ENCODE assay signal across 24 cellular contexts in the genomic region with DNA sequence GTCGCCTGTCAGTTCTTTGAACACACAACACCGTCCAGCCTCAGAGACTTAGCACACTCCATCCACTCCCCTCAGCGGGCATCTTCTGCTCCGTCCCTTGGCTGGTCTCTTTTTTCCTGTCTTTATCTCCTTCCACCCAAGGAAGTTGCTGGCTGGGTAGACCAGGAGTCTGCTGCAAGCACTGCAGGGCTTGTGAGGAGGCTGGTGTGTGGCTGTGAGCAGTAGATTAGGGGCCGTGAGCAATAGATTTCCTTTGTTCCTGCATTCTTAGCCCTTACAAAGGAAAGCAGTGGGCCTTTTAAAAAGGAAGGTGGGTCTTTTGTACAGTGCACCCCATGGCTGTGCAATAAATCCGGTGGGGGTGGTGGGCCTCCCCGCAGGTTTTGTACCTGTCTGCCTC.
DNase-seq lines count a peak whose midpoint lies in the region; ATAC-seq, FAIRE-seq and TF ChIP-seq lines count a peak whose summit lies in the region.
"Had no signal": no experiment of that assay in that cellular context is flagged by ENCODE, and none has a peak within 500 bp of the region (broad histone marks: within the 10 kb centered on the region; RNA-seq: fewer than 3 reads in every experiment).

No MANE protein-coding gene starts in this region.

- H3K27me3 Mint-ChIP-seq in T-cell, result peaks cover 27 to 47% of the 10 kb centered on the region in 2 donors

- no peak overlapping the region for H2AFZ ChIP-seq in H1 (ENCODE audit: low read length)

- no peak overlapping the region for H3K18ac ChIP-seq in H1 (ENCODE audit: extremely low read depth, low read length)

- DNase-seq in cardiac muscle cell (ENCODE audit: low read depth in 1 of 2, low spot score in 1 of 2) (peak in 1 of 2 donors; percentile 40), cardiac septum (ENCODE audit: low spot score) (no peak), H1 (ENCODE audit: low read depth in 1 of 2, low spot score in 2 of 2) (no peak), T-cell (no peak), COR-L47 (lab: John Stamatoyannopoulos, UW) (no peak), ecto neural progenitor cell (ENCODE audit: low spot score) (no peak)
- DNase-seq: 8988T; activated CD4-positive, alpha-beta T cell treated with anti-CD3 and anti-CD28 coated beads for 1 hour; activated naive CD4-positive, alpha-beta T cell; activated T-cell treated with anti-CD3 and anti-CD28 coated beads, Interleukin-2, amount 50 U/mL, for 24 hours; adrenal gland; CD4-positive, alpha-beta memory T cell; GDM1; hypothalamus; NCI-H187; NCI-H2227 treated with DMSO at 0.1 percent for 48 hours; NCI-H748 treated with DMSO at 0.1 percent for 48 hours; small intestine; stimulated activated naive CD4-positive, alpha-beta T cell; T-helper 9 cell; thyroid gland had no signal

- no peak overlapping the region for H2BK20ac ChIP-seq in H1 (ENCODE audit: low read length)

- H2BK120ac ChIP-seq in H1 (replicated peaks; ENCODE audit: low read depth, low read length), result no peak overlapping the region

- H2AK5ac ChIP-seq in H1 (ENCODE audit: low read depth, low read length), result peak overlapping the region; percentile 26; the same call in 1 of the 2 replicates

- H3K36me3 ChIP-seq in cardiac muscle cell (no peaks in the 10 kb centered on the region), H1 (ENCODE audit: control insufficient read depth in 2 of 4, insufficient read depth in 4 of 4, low read length in 3 of 4) (peaks cover 0 to 6% (median 0%) of the 10 kb centered on the region in 4 experiments; a peak in 1 of 8 replicates), muscle layer of colon (ENCODE audit: insufficient read depth, low read length) (peaks cover 5% of the 10 kb centered on the region), stomach smooth muscle (ENCODE audit: control insufficient read depth in 2 of 2, insufficient read depth in 2 of 2, low read length in 2 of 2) (peaks cover 0 to 4% of the 10 kb centered on the region in 2 donors)
- H3K36me3 ChIP-seq: adrenal gland, thyroid gland had no signal

- peaks cover 0 to 99% of the 10 kb centered on the region in 2 experiments; a peak in 2 of 4 replicates for H3K79me2 ChIP-seq in H1 (ENCODE audit: control insufficient read depth in 1 of 2, insufficient read depth in 2 of 2, low read length in 2 of 2)

- peak overlapping the region; percentile 30; the same call in 1 of the 2 replicates for H2BK12ac ChIP-seq in H1 (ENCODE audit: low read depth, low read length)

- H3K56ac ChIP-seq in H1 (replicated peaks; ENCODE audit: insufficient read length, low read depth, low read length), result no peak overlapping the region

- no peak overlapping the region for H3K4ac ChIP-seq in H1 (replicated peaks; ENCODE audit: insufficient read length, low read depth, low read length)

- TF ChIP-seq POLR2A in H1 (IDR thresholded peaks at IDR 0.05; ENCODE audit: control extremely low read depth in 1 of 2, low read depth in 2 of 2, low read length in 2 of 2), result no peak

- H3K27ac Mint-ChIP-seq in T-cell, result no peak overlapping the region
- H3K27ac Mint-ChIP-seq: activated T-cell treated with anti-CD3 and anti-CD28 coated beads, Interleukin-2, amount 50 U/mL, for 24 hours; CD4-positive, alpha-beta memory T cell; natural killer cell treated with Interleukin-12 subunit alpha and Interleukin-12 subunit beta and Interleukin-15 and Interleukin-18, amount 100 ng/mL, for 72 hours had no signal

- TF ChIP-seq RAD21 in H1 (IDR thresholded peaks at IDR 0.05 in 1 of 2, conservative IDR thresholded peaks at IDR 0.05 in 1 of 2; ENCODE audit: low read depth in 2 of 2, low read length in 2 of 2), result no peak

- peak overlapping the region; percentile 16 to 42; a peak in 3 of 4 replicates for H3K4me2 ChIP-seq in H1 (ENCODE audit: insufficient read depth in 1 of 2, low read depth in 2 of 2, low read length in 2 of 2)

- no peak overlapping the region for H2BK15ac ChIP-seq in H1 (ENCODE audit: low read length)

- TF ChIP-seq EP300 in H1 (IDR thresholded peaks at IDR 0.05; ENCODE audit: borderline replicate concordance in 1 of 2, low read depth in 2 of 2, low read length in 2 of 2), result no peak

- H3K4me3 ChIP-seq in cardiac muscle cell, result no peak overlapping the region
- H3K4me3 ChIP-seq in H1 (ENCODE audit: extremely low read depth in 1 of 4, insufficient read depth in 2 of 4, low read depth in 3 of 4, low read length in 4 of 4), result 0 out of 8 replicates have a peak overlapping the region, but pooled peaks of 1 of the 4 experiments have one; percentile 2
- H3K4me3 ChIP-seq in muscle layer of colon (ENCODE audit: low read depth in 1 of 2, low read length in 2 of 2), result no peak overlapping the region
- H3K4me3 ChIP-seq in stomach smooth muscle (ENCODE audit: low read length in 2 of 2), result peak overlapping the region in 1 of 2 donors; percentile 44
- H3K4me3 ChIP-seq: adrenal gland, thyroid gland had no signal

- H4K91ac ChIP-seq in H1 (replicated peaks; ENCODE audit: insufficient read length, low read length), result no peak overlapping the region

- POLR2A ChIA-PET in H1 (lab: Charles Lee; ENCODE audit: partially characterized antibody), result interaction anchor here (12.6 to 21.8 kb wide), 2 partner anchors 3 to 11 kb away, joined by 237 read pairs; no protein-coding TSS in a partner anchor
- POLR2A ChIA-PET in T-cell (lab: Charles Lee), result no interaction called here

- 67% methylated on average over 7 of the region's 7 CpGs; no CpG with 5 or more reads in 1 of the 2 experiments for WGBS in H1 (ENCODE audit: extremely low coverage in 1 of 2, insufficient coverage in 1 of 2, insufficient read length in 1 of 2, insufficient replicate concordance in 2 of 2, low coverage in 1 of 2, low lambda C conversion rate in 2 of 2, missing lambda C conversion rate in 1 of 2), 2 experiments

- H3K23ac ChIP-seq in H1 (ENCODE audit: insufficient read length), result no peak overlapping the region

- peaks cover 34% of the 10 kb centered on the region for H3K79me1 ChIP-seq in H1 (ENCODE audit: low read depth, low read length)

- H3K9me3 ChIP-seq in cardiac muscle cell (ENCODE audit: low read depth), result no peaks in the 10 kb centered on the region
- H3K9me3 ChIP-seq in H1 (ENCODE audit: insufficient read depth in 2 of 2, low read depth in 1 of 2, low read length in 1 of 2), result no peaks in the 10 kb centered on the region
- H3K9me3 ChIP-seq in muscle layer of colon (ENCODE audit: low read length), result no peaks in the 10 kb centered on the region
- H3K9me3 ChIP-seq in stomach smooth muscle (ENCODE audit: control insufficient read depth in 2 of 2, low read length in 2 of 2), result no peaks in the 10 kb centered on the region
- H3K9me3 ChIP-seq: adrenal gland, thyroid gland had no signal

- no peaks in the 10 kb centered on the region for H3K36me3 Mint-ChIP-seq in T-cell
- H3K36me3 Mint-ChIP-seq: CD4-positive, alpha-beta memory T cell; natural killer cell treated with Interleukin-12 subunit alpha and Interleukin-12 subunit beta and Interleukin-15 and Interleukin-18, amount 100 ng/mL, for 72 hours had no signal

- FAIRE-seq in H1 (lab: Jason Lieb, UNC), result no peak
- FAIRE-seq: small intestine had no signal

- H3K27me3 ChIP-seq in cardiac muscle cell, result no peaks in the 10 kb centered on the region
- H3K27me3 ChIP-seq in H1 (replicated peaks in 1 of 4; ENCODE audit: control insufficient read depth in 3 of 4, extremely low read depth in 1 of 4, insufficient read depth in 3 of 4, low read length in 3 of 4), result no peaks in the 10 kb centered on the region
- no peaks in the 10 kb centered on the region for H3K27me3 ChIP-seq in muscle layer of colon (ENCODE audit: control insufficient read depth in 1 of 2, insufficient read depth in 2 of 2, low read length in 2 of 2)
- no peaks in the 10 kb centered on the region for H3K27me3 ChIP-seq in stomach smooth muscle (ENCODE audit: control insufficient read depth in 1 of 2, insufficient read depth in 2 of 2, low read length in 2 of 2)
- H3K27me3 ChIP-seq: adrenal gland, thyroid gland had no signal

- H4K8ac ChIP-seq in H1 (ENCODE audit: extremely low read depth, insufficient read depth, low read length), result no peak overlapping the region

- no peak for ATAC-seq in T-cell (replicated peaks in 1 of 4)
- ATAC-seq: natural killer cell treated with Interleukin-12 subunit alpha and Interleukin-12 subunit beta and Interleukin-15 and Interleukin-18, amount 100 ng/mL, for 72 hours had no signal

- TF ChIP-seq CTCF in cardiac muscle cell (IDR thresholded peaks at IDR 0.05; ENCODE audit: low read depth, low read length) (no peak), H1 (IDR thresholded peaks at IDR 0.05; ENCODE audit: control extremely low read depth in 1 of 3, insufficient read depth in 1 of 3, low read depth in 1 of 3, low read length in 3 of 3) (no peak)

- H3K4me1 ChIP-seq in cardiac muscle cell (ENCODE audit: low read depth) (peaks cover 24% of the 10 kb centered on the region), H1 (replicated peaks in 1 of 4; ENCODE audit: control insufficient read depth in 3 of 4, insufficient read depth in 4 of 4, low read length in 3 of 4) (peaks cover 5 to 41% (median 27%) of the 10 kb centered on the region in 4 experiments), muscle layer of colon (ENCODE audit: insufficient read depth, low read length) (peaks cover 46% of the 10 kb centered on the region), stomach smooth muscle (ENCODE audit: control insufficient read depth, insufficient read depth, low read length) (peaks cover 61% of the 10 kb centered on the region)
- H3K4me1 ChIP-seq: adrenal gland had no signal

- H4K5ac ChIP-seq in H1 (ENCODE audit: insufficient read length, low read depth, low read length), result no peak overlapping the region

- H3K4me1 Mint-ChIP-seq in T-cell, result no peaks in the 10 kb centered on the region
- H3K4me1 Mint-ChIP-seq: CD4-positive, alpha-beta memory T cell had no signal

- peaks cover 13 to 41% of the 10 kb centered on the region in 2 experiments for H4K20me1 ChIP-seq in H1 (replicated peaks in 1 of 2; ENCODE audit: control insufficient read depth in 1 of 2, insufficient read depth in 2 of 2, low read length in 2 of 2)

- H3K9ac ChIP-seq in H1 (replicated peaks in 1 of 4; ENCODE audit: extremely low read depth in 1 of 4, low read depth in 3 of 4, low read length in 3 of 4) (0 out of 7 replicates have a peak overlapping the region, but pooled peaks of 1 of the 4 experiments have one; percentile 26), muscle layer of colon (ENCODE audit: low read length) (no peak overlapping the region), stomach smooth muscle (ENCODE audit: low read length in 2 of 2) (peak overlapping the region; percentile 36)

- no peaks in the 10 kb centered on the region for H3K23me2 ChIP-seq in H1 (ENCODE audit: low read depth, low read length)

- CTCF ChIA-PET in H1 (lab: Charles Lee; ENCODE audit: partially characterized antibody) (interaction anchor here (0.6 to 1.7 kb wide), 4 partner anchors 12 to 1619 kb away, joined by 3 to 4 read pairs (median 3); no protein-coding TSS in a partner anchor), T-cell (lab: Charles Lee) (interaction anchor here in 1 of 2 donors (0.6 kb wide), 1 partner anchor 265 kb away, joined by 4 read pairs; no protein-coding TSS in a partner anchor)

- peak overlapping the region; percentile 79 for H3K27ac ChIP-seq in cardiac muscle cell
- H3K27ac ChIP-seq in H1 (ENCODE audit: low read depth, low read length), result 0 out of 2 replicates have a peak overlapping the region, but pooled peaks have one; percentile 40
- H3K27ac ChIP-seq in muscle layer of colon (ENCODE audit: low read depth, low read length), result peak overlapping the region; percentile 64
- peak overlapping the region; percentile 82 for H3K27ac ChIP-seq in stomach smooth muscle (ENCODE audit: low read length)
- H3K27ac ChIP-seq: adrenal gland had no signal

- no peaks in the 10 kb centered on the region for H3K9me3 Mint-ChIP-seq in T-cell
- H3K9me3 Mint-ChIP-seq: activated T-cell treated with anti-CD3 and anti-CD28 coated beads, Interleukin-2, amount 50 U/mL, for 24 hours; natural killer cell treated with Interleukin-12 subunit alpha and Interleukin-12 subunit beta and Interleukin-15 and Interleukin-18, amount 100 ng/mL, for 72 hours had no signal

- H3K14ac ChIP-seq in H1 (ENCODE audit: insufficient read length), result no peak overlapping the region

- no peak overlapping the region for H3K4me3 Mint-ChIP-seq in T-cell
- H3K4me3 Mint-ChIP-seq: activated T-cell treated with anti-CD3 and anti-CD28 coated beads, Interleukin-2, amount 50 U/mL, for 24 hours; CD4-positive, alpha-beta memory T cell; natural killer cell treated with Interleukin-12 subunit alpha and Interleukin-12 subunit beta and Interleukin-15 and Interleukin-18, amount 100 ng/mL, for 72 hours had no signal

- H2BK5ac ChIP-seq in H1 (ENCODE audit: low read depth, low read length), result 0 out of 2 replicates have a peak overlapping the region, but pooled peaks have one; percentile 60

- intact Hi-C loops in cardiac septum (cut with DNase I), result no loop called here
